ENCODE assay signal across 8 cellular contexts in the genomic region with DNA sequence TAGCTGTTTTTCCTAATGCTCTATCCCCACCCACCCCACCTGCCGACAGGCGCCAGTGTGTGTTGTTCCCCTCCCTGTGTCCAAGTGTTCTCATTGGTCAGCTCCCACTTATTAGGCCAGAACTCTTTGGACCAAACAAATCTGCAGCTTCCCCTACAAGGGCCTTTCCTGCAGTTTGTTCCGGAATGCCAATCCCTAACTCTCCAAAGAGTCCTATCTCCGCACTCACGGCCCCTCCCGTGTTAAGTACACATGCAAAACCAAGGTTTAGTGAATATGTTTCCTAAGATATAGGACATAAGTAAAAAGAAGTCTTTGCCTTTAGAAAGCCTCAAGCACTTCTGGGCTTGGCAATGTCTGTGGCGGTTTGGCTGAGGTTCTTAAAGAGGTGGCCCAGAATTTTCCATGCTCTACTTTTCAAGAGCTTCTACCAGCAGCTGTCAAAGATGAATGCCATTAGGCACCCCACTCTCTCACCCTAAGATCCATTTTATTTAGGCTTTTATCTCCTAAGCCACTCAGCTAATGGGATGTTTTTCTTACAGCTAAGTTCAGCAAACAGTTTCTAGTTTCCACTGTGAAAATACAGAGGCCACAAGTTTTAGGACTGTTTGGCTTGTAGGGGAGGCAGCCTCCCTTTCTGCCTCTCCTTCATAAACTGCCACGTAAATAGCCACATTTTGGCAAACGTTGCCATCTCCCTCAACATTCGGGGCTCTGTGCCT. TPM values are rescaled to one million over a fixed set of nuclear protein-coding genes. Genes with fewer than 3 reads are reported as not detected.
DNase-seq lines count a peak whose midpoint lies in the region; ATAC-seq, FAIRE-seq and TF ChIP-seq lines count a peak whose summit lies in the region.

No MANE protein-coding gene starts in this region.

- H3K9me3 ChIP-seq in SU-DHL-6 (ENCODE audit: insufficient read depth, low read length) (no peaks in the 10 kb centered on the region), pancreas (no peaks in the 10 kb centered on the region)

- ATAC-seq in pancreas: peak in 1 of 4 donors; percentile 0
- no peak for ATAC-seq in GM21528 (IDR thresholded peaks at IDR 0.05; ENCODE audit: low FRiP score, unreplicated experiment)
- ATAC-seq in HG03108 (IDR thresholded peaks at IDR 0.05; ENCODE audit: unreplicated experiment): no peak
- no peak for ATAC-seq in HG03571 (IDR thresholded peaks at IDR 0.05; ENCODE audit: unreplicated experiment)

- H3F3A ChIP-seq in SU-DHL-6 (ENCODE audit: insufficient read depth): peaks cover 3% of the 10 kb centered on the region; the same call in 1 of the 2 replicates

- H4K20me1 ChIP-seq in SU-DHL-6 (ENCODE audit: low read depth, low read length): no peaks in the 10 kb centered on the region

- H3K27me3 ChIP-seq in SU-DHL-6 (ENCODE audit: low read length) (no peaks in the 10 kb centered on the region), pancreas (no peaks in the 10 kb centered on the region)

- peak overlapping the region; percentile 70 for H3K4me2 ChIP-seq in SU-DHL-6 (ENCODE audit: low read depth, low read length, poor library complexity, severe bottlenecking)

- H3K27ac ChIP-seq in SU-DHL-6 (ENCODE audit: low read depth, low read length) (no peak overlapping the region), pancreas (peak overlapping the region; percentile 46 to 92 (median 80))

- no peaks in the 10 kb centered on the region for H3K79me2 ChIP-seq in SU-DHL-6 (ENCODE audit: insufficient read depth, low read length)

- H2AFZ ChIP-seq in SU-DHL-6 (ENCODE audit: low read depth, low read length, severe bottlenecking): no peak overlapping the region

- no peak for FAIRE-seq in pancreas (lab: Jason Lieb, UNC)

- intact Hi-C loops in pancreas (cut with DNase I): no loop called here

- H3K36me3 ChIP-seq in SU-DHL-6 (ENCODE audit: low read length) (no peaks in the 10 kb centered on the region), pancreas (no peaks in the 10 kb centered on the region)

- WGBS in pancreas, 2 donors: 8 to 10% methylated on average over 10 of the region's 10 CpGs

- H3K4me3 ChIP-seq in SU-DHL-6 (ENCODE audit: insufficient read depth, low read length, poor library complexity, severe bottlenecking) (no peak overlapping the region), fibroblast of mammary gland (ENCODE audit: control insufficient read depth, low read depth, low read length) (peak overlapping the region; percentile 75), pancreas (peak overlapping the region; percentile 52 to 68 (median 64))

- TF ChIP-seq CTCF in SU-DHL-6 (IDR thresholded peaks at IDR 0.05; ENCODE audit: insufficient read depth, low read length, poor library complexity, severe bottlenecking) (no peak), fibroblast of mammary gland (conservative IDR thresholded peaks at IDR 0.05; ENCODE audit: control insufficient read depth, insufficient read depth, low read depth, low read length) (no peak), pancreas (IDR thresholded peaks at IDR 0.05) (no peak)

- H3K4me1 ChIP-seq in pancreas: peaks cover 0 to 3% (median 0%) of the 10 kb centered on the region in 3 donors

- 0 out of 2 replicates have a peak overlapping the region, but pooled peaks have one; percentile 41 for H3K9ac ChIP-seq in SU-DHL-6 (ENCODE audit: low read length)

- no peaks in the 10 kb centered on the region for H3K9me2 ChIP-seq in SU-DHL-6 (replicated peaks; ENCODE audit: insufficient read depth, low read length)

- peak; percentile 29 for DNase-seq in HCEC 1CT
- DNase-seq in fibroblast of mammary gland (ENCODE audit: low read depth): peak; percentile 59
- no peak for DNase-seq in pancreas
- DNase-seq in DMS114 treated with DMSO at 0.1 percent for 48 hours (lab: John Stamatoyannopoulos, UW; ENCODE audit: unreplicated experiment): no peak

RNA-seq across cellular contexts. Expression of a gene that starts 1.6 kb away (rescaled TPM):
- 100 to 1,000 TPM; 129 to 495 (median 176) TPM for total RNA-seq in pancreas
- 100 to 1,000 TPM in 1 of 2 donors, 10 to 100 TPM in 1; 44.4 to 179 TPM for polyA plus RNA-seq in pancreas

RNA-seq across cellular contexts. Expression of a gene that starts 34.0 kb away (rescaled TPM):
- total RNA-seq in pancreas: under 1 TPM in 2 of 6 donors, not detected in 4; 0.26 to 0.28 TPM
- under 1 TPM in 1 of 2 donors, not detected in 1; 0.31 TPM for polyA plus RNA-seq in pancreas

RNA-seq across cellular contexts. Expression of a gene that starts 39.7 kb away (rescaled TPM):
- 10 to 100 TPM; 12.2 to 24.7 (median 16.4) TPM for total RNA-seq in pancreas
- polyA plus RNA-seq in pancreas: 10 to 100 TPM; 13.3 to 26.6 TPM

Comparison
In these comparisons a context has a peak if more than half of its experiments do, and no peak if none do; other contexts are left out.
1. DNase-seq: peak in HCEC 1CT (single experiment) and fibroblast of mammary gland (single experiment); none in pancreas (0 of 6) and DMS114 treated with DMSO at 0.1 percent for 48 hours (single experiment).